ENCODE assay signal across 2 cellular contexts in genomic region chr6:26195924-26196845, GRCh38.
TF ChIP-seq lines count a peak whose summit lies in the region.

No MANE protein-coding gene starts in this region.

TF ChIP-seq in H1, 55 proteins besides CTCF, POLR2A, EP300 and RAD21 (continued from another document):
- TF ChIP-seq JUND (IDR thresholded peaks at IDR 0.05; ENCODE audit: low read length) (no peak), ASH2L (IDR thresholded peaks at IDR 0.05; ENCODE audit: low read length) (no peak), TAF1 (IDR thresholded peaks at IDR 0.05; ENCODE audit: low read depth, low read length) (no peak), TAF7 (optimal IDR thresholded peaks at IDR 0.05; ENCODE audit: borderline replicate concordance, low read depth, low read length) (peak; percentile 91), MAX (IDR thresholded peaks at IDR 0.05) (no peak), CEBPB (IDR thresholded peaks at IDR 0.05; ENCODE audit: low read depth, low read length) (no peak), CHD7 (IDR thresholded peaks at IDR 0.05; ENCODE audit: insufficient replicate concordance, low read length) (no peak), POLR2AphosphoS5 (IDR thresholded peaks at IDR 0.05; ENCODE audit: low read depth, low read length) (peak; percentile 34; the same call in 1 of the 2 replicates), RFX5 (IDR thresholded peaks at IDR 0.05; ENCODE audit: borderline replicate concordance, low read depth, low read length) (no peak), POU5F1 (IDR thresholded peaks at IDR 0.05; ENCODE audit: low read depth, low read length) (no peak), USF2 (IDR thresholded peaks at IDR 0.05; ENCODE audit: low read length) (peak; percentile 67; the same call in 1 of the 2 replicates), RXRA (IDR thresholded peaks at IDR 0.05; ENCODE audit: insufficient read depth, low read depth, low read length) (no peak), EZH2 (IDR thresholded peaks at IDR 0.05; ENCODE audit: low read depth, low read length, severe bottlenecking) (no peak), KDM5A (IDR thresholded peaks at IDR 0.05; ENCODE audit: low read length) (no peak)

TF ChIP-seq in neural cell, 6 proteins besides CTCF, POLR2A, EP300 and RAD21 (continued from another document):
- TF ChIP-seq REST (IDR thresholded peaks at IDR 0.05; ENCODE audit: borderline replicate concordance) (no peak), MXI1 (conservative IDR thresholded peaks at IDR 0.05; ENCODE audit: poor library complexity, severe bottlenecking) (no peak), EZH2 (IDR thresholded peaks at IDR 0.05; ENCODE audit: borderline replicate concordance, insufficient read depth, low read length, poor library complexity, severe bottlenecking) (no peak), TAF1 (IDR thresholded peaks at IDR 0.05; ENCODE audit: low read depth) (no peak)
